8 cellular contexts compared by ENCODE assay signal in the genomic region with DNA sequence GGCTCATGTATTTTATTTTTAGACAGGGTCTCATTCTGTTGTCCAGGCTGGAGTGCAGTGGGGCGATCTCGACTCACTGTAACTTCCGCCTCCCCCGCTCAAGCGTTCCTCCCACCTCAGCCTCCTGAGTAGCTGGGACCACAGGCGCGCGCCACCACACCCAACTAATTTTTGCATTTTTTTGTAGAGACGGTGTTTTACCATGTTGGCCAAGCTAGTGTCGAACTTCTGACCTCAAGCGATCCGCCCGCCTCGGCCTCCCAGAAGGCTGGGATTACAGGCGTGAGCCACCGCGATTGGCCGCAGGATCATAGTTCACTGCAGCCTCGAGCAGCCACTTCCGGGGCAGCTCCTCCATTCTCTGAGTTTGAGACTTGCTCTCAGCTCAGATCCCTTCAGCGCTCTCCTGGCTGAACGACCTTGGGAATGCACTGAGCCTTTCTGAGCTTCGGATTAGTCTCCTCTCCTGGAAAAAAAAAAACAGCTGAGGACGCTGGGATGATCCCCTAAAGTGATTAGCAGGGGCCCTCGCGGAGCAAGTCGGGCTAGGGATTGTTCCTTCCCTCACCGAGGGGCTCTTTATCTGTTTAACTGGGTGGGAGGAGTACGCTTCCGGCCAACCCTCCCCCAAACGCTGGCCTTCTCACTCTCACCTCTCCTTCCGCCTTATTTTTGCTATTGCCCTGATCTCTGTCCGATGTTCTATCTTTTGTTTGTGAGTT. TPM values are rescaled to one million over a fixed set of nuclear protein-coding genes. Genes with fewer than 3 reads are reported as not detected.
DNase-seq lines count a peak whose midpoint lies in the region; ATAC-seq and TF ChIP-seq lines count a peak whose summit lies in the region.

No MANE protein-coding gene starts in this region.

- H3K4me1 ChIP-seq in HUES64 (ENCODE audit: insufficient read depth, low read length) (peaks cover 27% of the 10 kb centered on the region), ascending aorta (peaks cover 10 to 15% of the 10 kb centered on the region in 2 donors), mucosa of rectum (ENCODE audit: control insufficient read depth in 2 of 2, insufficient read depth in 2 of 2, low read length in 2 of 2) (peaks cover 12 to 19% of the 10 kb centered on the region in 2 donors), prostate gland (replicated peaks) (peaks cover 11% of the 10 kb centered on the region)

- H3K4me3 ChIP-seq in AG10803 (ENCODE audit: low read length) (peak overlapping the region; percentile 85; the same call in 1 of the 2 replicates), HUES64 (ENCODE audit: low read length) (peak overlapping the region; percentile 69), ascending aorta (peak overlapping the region; percentile 69 to 91), mucosa of rectum (ENCODE audit: low read length in 2 of 2) (peak overlapping the region; percentile 73 to 87), prostate gland (peak overlapping the region in 1 of 2 donors; percentile 69)

- H3K27ac ChIP-seq in HUES64 (ENCODE audit: low read depth, low read length) (peak overlapping the region; percentile 95), ascending aorta (no peak overlapping the region), mucosa of rectum (ENCODE audit: low read depth in 2 of 2, low read length in 2 of 2) (no peak overlapping the region), prostate gland (no peak overlapping the region)

- ATAC-seq in HG03135 (IDR thresholded peaks at IDR 0.05; ENCODE audit: unreplicated experiment) = no peak

- H3K36me3 ChIP-seq in HUES64 (ENCODE audit: insufficient read depth, low read length) = peaks cover 20% of the 10 kb centered on the region
- H3K36me3 ChIP-seq in ascending aorta = no peaks in the 10 kb centered on the region
- no peaks in the 10 kb centered on the region for H3K36me3 ChIP-seq in mucosa of rectum (ENCODE audit: control insufficient read depth in 2 of 2, insufficient read depth in 2 of 2, low read length in 2 of 2)
- H3K36me3 ChIP-seq in prostate gland = no peaks in the 10 kb centered on the region

- H3K9me3 ChIP-seq in HUES64 (ENCODE audit: insufficient read depth, low read depth, low read length) (no peaks in the 10 kb centered on the region), ascending aorta (no peaks in the 10 kb centered on the region), mucosa of rectum (ENCODE audit: control insufficient read depth in 2 of 2, low read length in 2 of 2) (no peaks in the 10 kb centered on the region), prostate gland (no peaks in the 10 kb centered on the region)

- WGBS in HUES64 = 14% methylated on average over 32 of the region's 33 CpGs
- 64% methylated on average over 33 of the region's 33 CpGs for WGBS in prostate gland

- peak overlapping the region; percentile 91 for H3K9ac ChIP-seq in HUES64 (ENCODE audit: low read depth, low read length)
- peak overlapping the region in 1 of 2 donors; percentile 84 for H3K9ac ChIP-seq in mucosa of rectum (ENCODE audit: low read depth in 1 of 2, low read length in 2 of 2)

- TF ChIP-seq CTCF in AG10803 (conservative IDR thresholded peaks at IDR 0.05; ENCODE audit: low read length) = no peak
- TF ChIP-seq CTCF in ascending aorta (IDR thresholded peaks at IDR 0.05) = no peak
- no peak for TF ChIP-seq CTCF in prostate gland (IDR thresholded peaks at IDR 0.05)

- intact Hi-C loops in ascending aorta (cut with DNase I) (loop anchor here (5.0 kb wide), 1 partner anchor 69 kb away; a partner anchor contains a TSS), prostate gland (cut with DNase I) (no loop called here)

- H3K27me3 ChIP-seq in HUES64 (ENCODE audit: insufficient read depth, low read length) (no peaks in the 10 kb centered on the region), ascending aorta (no peaks in the 10 kb centered on the region), mucosa of rectum (ENCODE audit: control insufficient read depth in 2 of 2, insufficient read depth in 2 of 2, low read length in 2 of 2) (no peaks in the 10 kb centered on the region), prostate gland (replicated peaks; ENCODE audit: insufficient read depth) (no peaks in the 10 kb centered on the region)

- no peak for TF ChIP-seq POLR2A in prostate gland (IDR thresholded peaks at IDR 0.05)

- no peak for DNase-seq in AG10803 (ENCODE audit: low read depth)
- no peak for DNase-seq in ascending aorta (ENCODE audit: low spot score in 2 of 2)
- no peak for DNase-seq in NCI-H1048 (lab: John Stamatoyannopoulos, UW)
- no peak for DNase-seq in prostate gland (ENCODE audit: low spot score)
- DNase-seq in NCI-H1436 (lab: John Stamatoyannopoulos, UW) = no peak

RNA-seq across cellular contexts. Expression of a gene that starts 1.1 kb away (rescaled TPM):
- polyA plus RNA-seq in HUES64 (2013, experiment 1 of 2) = 51.6 TPM
- 47.0 TPM for polyA plus RNA-seq in HUES64 (2013, experiment 2 of 2)
- total RNA-seq in ascending aorta (not detected), prostate gland (10 to 100 TPM in 1 of 2 donors, 1 to 10 TPM in 1; 4.1 to 25.5 TPM)

RNA-seq across cellular contexts. Expression of a gene that starts 12.2 kb away (rescaled TPM):
- 20.7 TPM for polyA plus RNA-seq in HUES64 (2013, experiment 1 of 2)
- polyA plus RNA-seq in HUES64 (2013, experiment 2 of 2) = 22.1 TPM
- total RNA-seq in ascending aorta = 9.2 TPM
- 10 to 100 TPM in 1 of 2 donors, 1 to 10 TPM in 1; 9.1 to 25.1 TPM for total RNA-seq in prostate gland

RNA-seq across cellular contexts. Expression of a gene that starts 17.3 kb away (rescaled TPM):
- polyA plus RNA-seq in HUES64 (2013, experiment 1 of 2) = 4.7 TPM
- polyA plus RNA-seq in HUES64 (2013, experiment 2 of 2) = 3.9 TPM
- not detected for total RNA-seq in ascending aorta
- 1 to 10 TPM; 1.4 to 4.0 TPM for total RNA-seq in prostate gland

RNA-seq across cellular contexts. Expression of a gene that starts 31.4 kb away (rescaled TPM):
- 0.25 TPM for polyA plus RNA-seq in HUES64 (2013, experiment 1 of 2)
- 0.44 TPM for polyA plus RNA-seq in HUES64 (2013, experiment 2 of 2)
- total RNA-seq in ascending aorta = not detected
- under 1 TPM in 1 of 2 donors, not detected in 1; 0.91 TPM for total RNA-seq in prostate gland

RNA-seq across cellular contexts. Expression of a gene that starts 36.6 kb away (rescaled TPM):
- polyA plus RNA-seq in HUES64 (2013, experiment 1 of 2) = 517 TPM
- 422 TPM for polyA plus RNA-seq in HUES64 (2013, experiment 2 of 2)
- total RNA-seq in ascending aorta (not detected), prostate gland (under 1 TPM in 1 of 2 donors, not detected in 1; 0.14 TPM)
